Comparison of ENCODE assay signal across 10 cellular contexts in genomic region chr10:16441106-16441850, GRCh38. TPM values are rescaled to one million over a fixed set of nuclear protein-coding genes. Genes with fewer than 3 reads are reported as not detected.
DNase-seq lines count a peak whose midpoint lies in the region; ATAC-seq and TF ChIP-seq lines count a peak whose summit lies in the region.
"Had no signal": no experiment of that assay in that cellular context is flagged by ENCODE, and none has a peak within 500 bp of the region (broad histone marks: within the 10 kb centered on the region; RNA-seq: fewer than 3 reads in every experiment).

No MANE protein-coding gene starts in this region.

- peaks cover 51 to 79% (median 77%) of the 10 kb centered on the region in 3 donors for H3K4me1 Mint-ChIP-seq in CD8-positive, alpha-beta memory T cell
- H3K4me1 Mint-ChIP-seq in mesothelial cell of epicardium = peaks cover 35% of the 10 kb centered on the region

- H3K27ac Mint-ChIP-seq in CD8-positive, alpha-beta memory T cell = peak overlapping the region in 7 of 8 donors; percentile 4 to 83 (median 52)
- H3K27ac Mint-ChIP-seq in mesothelial cell of epicardium = peak overlapping the region; percentile 93

- no peaks in the 10 kb centered on the region for H3K9me3 Mint-ChIP-seq in CD8-positive, alpha-beta memory T cell
- H3K9me3 Mint-ChIP-seq in mesothelial cell of epicardium = no peaks in the 10 kb centered on the region

- peaks cover 0 to 56% (median 15%) of the 10 kb centered on the region in 3 donors for H3K36me3 Mint-ChIP-seq in CD8-positive, alpha-beta memory T cell
- H3K36me3 Mint-ChIP-seq in mesothelial cell of epicardium = peaks cover 1% of the 10 kb centered on the region

- no peak for TF ChIP-seq CTCF in breast epithelium (IDR thresholded peaks at IDR 0.05)
- TF ChIP-seq CTCF in mesothelial cell of epicardium (IDR thresholded peaks at IDR 0.05; ENCODE audit: unreplicated experiment) = no peak
- no peak for TF ChIP-seq CTCF in heart right ventricle (IDR thresholded peaks at IDR 0.05)
- no peak for TF ChIP-seq CTCF in colonic mucosa (IDR thresholded peaks at IDR 0.05)

- POLR2A ChIA-PET in CD8-positive, alpha-beta memory T cell (lab: Charles Lee) = no interaction called here

- no peaks in the 10 kb centered on the region for H3K27me3 ChIP-seq in CD8-positive, alpha-beta memory T cell (ENCODE audit: insufficient read depth, low read length, poor library complexity, severe bottlenecking)
- H3K27me3 ChIP-seq in breast epithelium (no peaks in the 10 kb centered on the region), heart right ventricle (no peaks in the 10 kb centered on the region), colonic mucosa (no peaks in the 10 kb centered on the region)

- DNase-seq in CD8-positive, alpha-beta memory T cell = no peak
- DNase-seq in LHCN-M2 (ENCODE audit: low read depth) = peak; percentile 29
- no peak for DNase-seq in breast epithelium (ENCODE audit: low spot score in 2 of 2)
- DNase-seq in mesothelial cell of epicardium (ENCODE audit: low spot score in 2 of 2, unreplicated experiment in 2 of 2) = no peak
- no peak for DNase-seq in AML-193 (lab: John Stamatoyannopoulos, UW)
- DNase-seq in heart right ventricle = no peak
- no peak for DNase-seq in colonic mucosa
- DNase-seq: GDM1, KG1 had no signal

- H3K9me3 ChIP-seq in CD8-positive, alpha-beta memory T cell (ENCODE audit: low read length) = no peaks in the 10 kb centered on the region
- H3K9me3 ChIP-seq in breast epithelium (no peaks in the 10 kb centered on the region), heart right ventricle (no peaks in the 10 kb centered on the region), colonic mucosa (no peaks in the 10 kb centered on the region)

- H3K27ac ChIP-seq in CD8-positive, alpha-beta memory T cell (ENCODE audit: low read depth, low read length) = no peak overlapping the region
- H3K27ac ChIP-seq in breast epithelium = peak overlapping the region; percentile 67 to 79
- H3K27ac ChIP-seq in heart right ventricle = no peak overlapping the region
- no peak overlapping the region for H3K27ac ChIP-seq in colonic mucosa

- TF ChIP-seq POLR2A in breast epithelium (IDR thresholded peaks at IDR 0.05) = no peak

- H3K4me3 ChIP-seq in CD8-positive, alpha-beta memory T cell (ENCODE audit: low read length) = no peak overlapping the region
- H3K4me3 ChIP-seq in breast epithelium (peak overlapping the region in 1 of 3 donors; percentile 40), heart right ventricle (no peak overlapping the region), colonic mucosa (no peak overlapping the region)

- no peak for ATAC-seq in heart right ventricle
- ATAC-seq in HG03175 (IDR thresholded peaks at IDR 0.05; ENCODE audit: unreplicated experiment) = no peak

- H3K36me3 ChIP-seq in CD8-positive, alpha-beta memory T cell (ENCODE audit: insufficient read depth, low read length) = no peaks in the 10 kb centered on the region
- H3K36me3 ChIP-seq in breast epithelium = no peaks in the 10 kb centered on the region
- H3K36me3 ChIP-seq in heart right ventricle = peaks cover 0 to 8% (median 0%) of the 10 kb centered on the region in 9 donors
- no peaks in the 10 kb centered on the region for H3K36me3 ChIP-seq in colonic mucosa

- intact Hi-C loops in breast epithelium (cut with DNase I; ENCODE audit: low total_unique reads) = no loop called here
- intact Hi-C loops in heart right ventricle (cut with DNase I) = no loop called here
- intact Hi-C loops in colonic mucosa (cut with DNase I) = no loop called here

- 62 to 69% methylated on average over 9 of the region's 9 CpGs for WGBS in heart right ventricle, 2 donors

- H3K27me3 Mint-ChIP-seq in CD8-positive, alpha-beta memory T cell = no peaks in the 10 kb centered on the region
- H3K27me3 Mint-ChIP-seq in mesothelial cell of epicardium (ENCODE audit: low read depth) = no peaks in the 10 kb centered on the region

- peaks cover 34% of the 10 kb centered on the region for H3K4me1 ChIP-seq in CD8-positive, alpha-beta memory T cell (ENCODE audit: insufficient read depth, low read length)
- H3K4me1 ChIP-seq in breast epithelium (peaks cover 0 to 12% of the 10 kb centered on the region in 2 donors), heart right ventricle (peaks cover 0 to 54% (median 36%) of the 10 kb centered on the region in 9 donors), colonic mucosa (peaks cover 6% of the 10 kb centered on the region)

- peak overlapping the region; percentile 36 to 74 (median 60) for H3K4me3 Mint-ChIP-seq in CD8-positive, alpha-beta memory T cell
- peak overlapping the region; percentile 42 for H3K4me3 Mint-ChIP-seq in mesothelial cell of epicardium

- CTCF ChIA-PET in CD8-positive, alpha-beta memory T cell (lab: Charles Lee) = interaction anchor here (1.0 to 1.1 kb wide), 2 partner anchors 12 to 14 kb away, joined by 3 read pairs; no protein-coding TSS in a partner anchor

- H3K9ac ChIP-seq in colonic mucosa (ENCODE audit: low read depth in 2 of 2, low read length in 2 of 2) = peak overlapping the region in 1 of 2 donors; percentile 1

RNA-seq across cellular contexts. Expression of gene PTER, which starts 4.5 kb away (rescaled TPM):
- 10 to 100 TPM; 24.1 to 26.0 TPM for total RNA-seq in CD8-positive, alpha-beta memory T cell
- polyA plus RNA-seq in CD8-positive, alpha-beta memory T cell = 18.3 TPM
- total RNA-seq in LHCN-M2 (2014; rRNA removed) (5.8 and 8.7 TPM in 2 replicates), breast epithelium (10 to 100 TPM; 18.4 to 30.3 (median 22.6) TPM), mesothelial cell of epicardium (9.4 to 11.4 TPM (median 10.1 TPM) in 3 replicates), heart right ventricle (10 to 100 TPM in 9 of 10 donors, 1 to 10 TPM in 1; 8.9 to 21.4 (median 14.7) TPM), colonic mucosa (10 to 100 TPM; 14.1 to 20.5 TPM)
- 1.7 TPM for polyA plus RNA-seq in LHCN-M2 (2012)
- polyA plus RNA-seq in heart right ventricle = 1 to 10 TPM; 2.9 to 3.7 TPM

Comparison
In these comparisons a context has a peak if more than half of its experiments do, and no peak if none do; other contexts are left out.
1. H3K27ac ChIP-seq: peak in breast epithelium (2 of 2); none in CD8-positive, alpha-beta memory T cell (single experiment), heart right ventricle (0 of 10) and colonic mucosa (single experiment).